ENCODE assay signal across 8 cellular contexts in genomic region chr9:20623748-20624124, GRCh38. TPM values are rescaled to one million over a fixed set of nuclear protein-coding genes. Genes with fewer than 3 reads are reported as not detected.
DNase-seq lines count a peak whose midpoint lies in the region; ATAC-seq and TF ChIP-seq lines count a peak whose summit lies in the region.

No MANE protein-coding gene starts in this region.

- no peak for TF ChIP-seq CTCF in heart right ventricle (IDR thresholded peaks at IDR 0.05)
- no peak for TF ChIP-seq CTCF in lower lobe of right lung (IDR thresholded peaks at IDR 0.05)
- no peak for TF ChIP-seq CTCF in vagina (IDR thresholded peaks at IDR 0.05)

- TF ChIP-seq POLR2A in vagina (IDR thresholded peaks at IDR 0.05) = no peak

- H3K9me3 ChIP-seq in heart right ventricle = no peaks in the 10 kb centered on the region
- no peaks in the 10 kb centered on the region for H3K9me3 ChIP-seq in lower lobe of right lung
- no peaks in the 10 kb centered on the region for H3K9me3 ChIP-seq in vagina

- DNase-seq in heart right ventricle (no peak), left cardiac atrium (no peak), lower lobe of right lung (no peak), vagina (ENCODE audit: extremely low spot score in 2 of 2) (no peak), HuH-7.5 (ENCODE audit: low spot score) (no peak), substantia nigra (lab: John Stamatoyannopoulos, UW) (no peak)
- DNase-seq in activated naive CD8-positive, alpha-beta T cell treated with anti-CD3 and anti-CD28 coated beads for 36 hours = no peak

- no peaks in the 10 kb centered on the region for H3K27me3 Mint-ChIP-seq in activated naive CD8-positive, alpha-beta T cell treated with anti-CD3 and anti-CD28 coated beads for 36 hours

- 1 to 2% methylated on average over 7 of the region's 7 CpGs for WGBS in heart right ventricle, 2 donors

- peak overlapping the region; percentile 94 for H3K4me3 Mint-ChIP-seq in activated naive CD8-positive, alpha-beta T cell treated with anti-CD3 and anti-CD28 coated beads for 36 hours

- H3K27ac ChIP-seq in heart right ventricle = peak overlapping the region in 8 of 10 donors; percentile 34 to 92 (median 85)
- no peak overlapping the region for H3K27ac ChIP-seq in lower lobe of right lung
- peak overlapping the region; percentile 95 for H3K27ac ChIP-seq in vagina
- H3K27ac ChIP-seq in substantia nigra (ENCODE audit: low read depth, low read length, poor library complexity, severe bottlenecking) = no peak overlapping the region

- H3K36me3 ChIP-seq in heart right ventricle (no peaks in the 10 kb centered on the region), lower lobe of right lung (no peaks in the 10 kb centered on the region), vagina (no peaks in the 10 kb centered on the region)

- intact Hi-C loops in heart right ventricle (cut with DNase I) (loop anchor here in 9 of 10 donors (1.0 to 10.0 kb wide), 23 partner anchors 59 to 699 kb away; partner anchors contain the start of gene FOCAD (in 3 of the 9)), left cardiac atrium (cut with DNase I) (loop anchor here (5.0 to 10.0 kb wide), 5 partner anchors 261 to 699 kb away; no protein-coding TSS in a partner anchor), lower lobe of right lung (cut with DNase I) (no loop called here), vagina (cut with DNase I) (loop anchor here (10.0 kb wide), 2 partner anchors 61 to 321 kb away; partner anchors contain the start of gene FOCAD)

- H3K4me1 ChIP-seq in heart right ventricle (peaks cover 0 to 29% (median 24%) of the 10 kb centered on the region in 9 donors), lower lobe of right lung (peaks cover 27% of the 10 kb centered on the region), vagina (peaks cover 11% of the 10 kb centered on the region)

- H3K4me1 Mint-ChIP-seq in activated naive CD8-positive, alpha-beta T cell treated with anti-CD3 and anti-CD28 coated beads for 36 hours = peaks cover 31% of the 10 kb centered on the region

- peaks cover 18% of the 10 kb centered on the region for H3K36me3 Mint-ChIP-seq in activated naive CD8-positive, alpha-beta T cell treated with anti-CD3 and anti-CD28 coated beads for 36 hours

- H3K27me3 ChIP-seq in heart right ventricle = peaks cover 0 to 7% (median 0%) of the 10 kb centered on the region in 7 donors
- no peaks in the 10 kb centered on the region for H3K27me3 ChIP-seq in lower lobe of right lung (ENCODE audit: low read depth)
- no peaks in the 10 kb centered on the region for H3K27me3 ChIP-seq in vagina

- H3K4me3 ChIP-seq in heart right ventricle (peak overlapping the region; percentile 66 to 94 (median 88)), lower lobe of right lung (peak overlapping the region; percentile 86), vagina (peak overlapping the region; percentile 75 to 95)

- H3K9me3 Mint-ChIP-seq in activated naive CD8-positive, alpha-beta T cell treated with anti-CD3 and anti-CD28 coated beads for 36 hours = no peaks in the 10 kb centered on the region

- peak overlapping the region; percentile 99 for H3K27ac Mint-ChIP-seq in activated naive CD8-positive, alpha-beta T cell treated with anti-CD3 and anti-CD28 coated beads for 36 hours

- ATAC-seq in heart right ventricle (no peak), left cardiac atrium (no peak), lower lobe of right lung (no peak), HG02973 (IDR thresholded peaks at IDR 0.05; ENCODE audit: unreplicated experiment) (no peak)

RNA-seq across cellular contexts. Expression of gene MLLT3, which starts 1.4 kb away (rescaled TPM):
- 10 to 100 TPM in 9 of 10 donors, 1 to 10 TPM in 1; 6.3 to 22.7 (median 14.7) TPM for total RNA-seq in heart right ventricle
- 1 to 10 TPM; 4.3 to 5.4 TPM for polyA plus RNA-seq in heart right ventricle
- total RNA-seq in left cardiac atrium = 10 to 100 TPM in 1 of 2 donors, 1 to 10 TPM in 1; 5.3 to 10.2 TPM
- total RNA-seq in activated naive CD8-positive, alpha-beta T cell treated with anti-CD3 and anti-CD28 coated beads for 36 hours = 10 to 100 TPM; 68.0 to 69.9 TPM
- total RNA-seq in lower lobe of right lung = 18.0 TPM
- total RNA-seq in vagina = 8.8 TPM

Comparison
In these comparisons a context has a peak if more than half of its experiments do, and no peak if none do; other contexts are left out.
1. H3K27ac ChIP-seq: peak in heart right ventricle (8 of 10) and vagina (single experiment); none in lower lobe of right lung (single experiment) and substantia nigra (single experiment).
2. Peak in every context shown above with its lines, with median percentiles within 50 percentile points of each other: H3K4me3 ChIP-seq.